27 cellular contexts compared by ENCODE assay signal in the genomic region with DNA sequence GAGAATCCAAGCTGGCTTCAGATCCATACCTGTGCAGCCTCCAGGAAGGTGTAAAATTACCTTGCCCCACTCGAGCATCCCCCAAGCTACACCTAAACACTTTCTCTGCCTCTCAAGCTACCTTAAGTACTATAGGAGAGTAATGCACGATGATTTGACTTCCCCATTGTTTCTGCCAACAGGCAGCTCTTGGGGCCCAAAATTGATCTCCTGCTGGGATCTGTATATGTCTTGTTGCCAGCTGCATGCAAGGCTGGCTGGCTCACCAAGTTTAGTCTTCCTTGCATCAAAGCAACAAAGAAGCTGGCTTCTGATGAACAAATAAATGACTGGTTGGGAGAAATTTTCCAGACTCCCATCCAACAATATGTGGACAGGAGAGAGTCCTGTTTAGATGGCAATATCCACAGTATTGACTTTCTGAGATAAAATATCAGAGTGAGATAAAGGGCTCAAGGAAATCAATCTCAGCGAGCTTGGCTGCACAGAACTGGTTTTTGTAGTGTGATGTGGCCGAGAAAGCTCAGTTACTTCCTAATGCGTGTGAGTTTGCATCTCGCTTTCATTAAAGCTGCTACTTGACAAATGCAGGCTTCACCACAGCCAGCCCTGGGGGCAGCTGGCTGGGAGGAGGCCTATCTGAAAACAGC.
DNase-seq lines count a peak whose midpoint lies in the region; TF ChIP-seq lines count a peak whose summit lies in the region.
"Had no signal": no experiment of that assay in that cellular context is flagged by ENCODE, and none has a peak within 500 bp of the region (broad histone marks: within the 10 kb centered on the region; RNA-seq: fewer than 3 reads in every experiment).

No MANE protein-coding gene starts in this region.

- no peaks in the 10 kb centered on the region for H3K4me1 ChIP-seq in esophagus muscularis mucosa
- H3K4me1 ChIP-seq: BE2C, HAP-1, SJCRH30 had no signal

- 77% methylated on average over 6 of the region's 6 CpGs for WGBS in esophagus muscularis mucosa

- no peak for TF ChIP-seq CTCF in esophagus muscularis mucosa (IDR thresholded peaks at IDR 0.05)

- no peaks in the 10 kb centered on the region for H3K36me3 ChIP-seq in esophagus muscularis mucosa
- H3K36me3 ChIP-seq: BE2C, HAP-1, SJCRH30 had no signal

- H3K27me3 ChIP-seq in esophagus muscularis mucosa, result peaks cover 0 to 4% (median 0%) of the 10 kb centered on the region in 4 donors

- peaks cover 0 to 5% (median 2%) of the 10 kb centered on the region in 4 donors for H3K9me3 ChIP-seq in esophagus muscularis mucosa
- H3K9me3 ChIP-seq: BE2C, HAP-1, SJCRH30 had no signal

- peak; percentile 7 for DNase-seq in NCI-H2107 treated with DMSO at 0.1 percent for 48 hours (lab: John Stamatoyannopoulos, UW; ENCODE audit: unreplicated experiment)
- no peak for DNase-seq in NCI-H2107 (lab: John Stamatoyannopoulos, UW)
- peak; percentile 25 for DNase-seq in ELF-1 (ENCODE audit: low read depth, low spot score)
- DNase-seq in NCI-H187 treated with DMSO at 0.1 percent for 48 hours (lab: John Stamatoyannopoulos, UW), result peak; percentile 37
- DNase-seq in esophagus muscularis mucosa (ENCODE audit: extremely low spot score), result peak; percentile 90
- DNase-seq in HuH-7 (ENCODE audit: low spot score), result no peak
- DNase-seq in NCI-H1092 (lab: John Stamatoyannopoulos, UW), result no peak
- no peak for DNase-seq in CD1c-positive myeloid dendritic cell (ENCODE audit: extremely low spot score)
- DNase-seq: 8988T; ACHN; BE2C; DMS153; GDM1; GOT3; HFFc6; NCI-H1048; NCI-H1694; NCI-H2081 treated with DMSO at 0.1 percent for 48 hours; NCI-H510A; NCI-H69; NK-92 treated with Interleukin-12 subunit alpha and Interleukin-12 subunit beta, amount 100 ng/mL, for 24 hours; PC-9; SJCRH30; T-helper 17 cell had no signal

- no peak for TF ChIP-seq EP300 in esophagus muscularis mucosa (IDR thresholded peaks at IDR 0.05)

- no peak overlapping the region for H3K27ac ChIP-seq in esophagus muscularis mucosa (replicated peaks in 1 of 4)
- H3K27ac ChIP-seq: KMS-11, PC-9, SJCRH30 had no signal

- TF ChIP-seq POLR2A in esophagus muscularis mucosa (IDR thresholded peaks at IDR 0.05; ENCODE audit: low read depth), result no peak

- intact Hi-C loops in esophagus muscularis mucosa (cut with DNase I), result no loop called here

- no peak overlapping the region for H3K4me3 ChIP-seq in esophagus muscularis mucosa
- H3K4me3 ChIP-seq: GM12878, HAP-1, PC-9, SJCRH30 had no signal

Comparison
In these comparisons a context has a peak if more than half of its experiments do, and no peak if none do; other contexts are left out.
1. DNase-seq: peak in NCI-H2107 treated with DMSO at 0.1 percent for 48 hours (single experiment), ELF-1 (single experiment), NCI-H187 treated with DMSO at 0.1 percent for 48 hours (single experiment) and esophagus muscularis mucosa (single experiment); none in NCI-H2107 (single experiment), HuH-7 (single experiment), NCI-H1092 (single experiment) and CD1c-positive myeloid dendritic cell (single experiment).